8 cellular contexts compared by ENCODE assay signal in the genomic region with DNA sequence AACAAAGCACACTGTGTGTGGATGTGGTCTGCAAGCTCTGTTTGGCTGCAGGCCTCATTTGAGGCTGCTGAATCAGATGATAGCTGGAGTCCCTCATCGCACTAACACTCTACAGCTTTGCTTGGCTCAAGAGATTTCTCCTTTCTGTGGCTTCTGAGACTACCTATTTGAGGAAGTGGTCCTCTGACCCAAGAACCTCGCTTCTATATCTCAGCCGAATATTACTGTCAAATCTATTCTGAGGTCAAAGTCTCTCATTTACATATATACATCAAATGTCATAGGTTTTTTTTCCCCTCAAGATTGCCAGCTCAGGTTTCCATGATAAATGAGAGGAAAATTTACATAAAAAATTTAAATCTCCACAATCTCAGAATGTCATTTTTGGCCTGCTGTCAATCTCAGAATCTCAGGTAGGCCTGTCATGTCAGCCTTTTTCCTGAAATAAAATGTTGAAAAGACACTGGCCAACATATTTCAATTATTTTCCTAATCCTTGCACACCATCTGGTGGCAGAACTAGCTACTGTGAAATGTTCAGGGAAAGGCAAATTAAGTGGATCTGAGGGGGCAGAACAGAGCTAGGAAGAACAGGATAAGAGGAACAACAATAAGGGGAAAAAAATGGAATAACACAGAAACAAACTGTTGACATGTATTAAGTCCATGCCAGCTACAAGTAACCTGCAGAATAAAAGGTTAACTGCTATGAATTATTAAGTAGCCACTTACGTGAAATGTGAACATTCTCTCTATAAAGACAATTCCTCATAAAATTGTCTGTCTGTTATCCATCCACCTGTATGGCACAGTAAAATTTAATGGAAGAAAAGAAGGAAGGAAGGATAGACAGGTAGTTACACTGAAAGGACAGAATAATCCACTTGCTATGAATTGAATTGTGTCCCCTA. TPM values are rescaled to one million over a fixed set of nuclear protein-coding genes. Genes with fewer than 3 reads are reported as not detected.
A peak's percentile ranks its signal among the peaks of the same experiment; 100 is the strongest.
DNase-seq lines count a peak whose midpoint lies in the region; ATAC-seq and TF ChIP-seq lines count a peak whose summit lies in the region.

No MANE protein-coding gene starts in this region.

- 64 to 66% methylated on average over 4 of the region's 4 CpGs for WGBS in gastroesophageal sphincter (ENCODE audit: low coverage in 1 of 2), 2 donors

- H4K20me1 ChIP-seq in GM23338 (replicated peaks; ENCODE audit: insufficient read depth) (no peaks in the 10 kb centered on the region; the same call in 1 of the 2 replicates), Karpas-422 (ENCODE audit: insufficient read depth, low read depth, low read length) (no peaks in the 10 kb centered on the region)

- H3K9me2 ChIP-seq in GM23338 (ENCODE audit: insufficient read depth) (no peaks in the 10 kb centered on the region), Karpas-422 (replicated peaks; ENCODE audit: insufficient read depth, low read length) (no peaks in the 10 kb centered on the region)

- H3K27ac ChIP-seq in GM23338 (ENCODE audit: low read depth) (no peak overlapping the region), Karpas-422 (ENCODE audit: low read length) (peak overlapping the region; percentile 70), SJSA1 (peak overlapping the region; percentile 68; the same call in 1 of the 2 replicates), gastroesophageal sphincter (no peak overlapping the region)

- H3K36me3 Mint-ChIP-seq in GM23338 (ENCODE audit: low read depth): peaks cover 4% of the 10 kb centered on the region; the same call in 1 of the 3 replicates

- no peak for TF ChIP-seq EP300 in gastroesophageal sphincter (IDR thresholded peaks at IDR 0.05)

- H3K79me2 ChIP-seq in GM23338 (replicated peaks; ENCODE audit: insufficient read depth) (0 out of 2 replicates have a peak, but pooled peaks cover 12% of the 10 kb centered on the region), Karpas-422 (ENCODE audit: low read length) (no peaks in the 10 kb centered on the region)

- no peaks in the 10 kb centered on the region for H3K9me3 Mint-ChIP-seq in GM23338

- peak; percentile 28; the same call in 1 of the 3 replicates for ATAC-seq in GM23338
- ATAC-seq in gastroesophageal sphincter: no peak

- H3K4me1 Mint-ChIP-seq in GM23338: no peaks in the 10 kb centered on the region

- no peak for TF ChIP-seq POLR2A in gastroesophageal sphincter (IDR thresholded peaks at IDR 0.05)

- no peak overlapping the region for H3K27ac Mint-ChIP-seq in GM23338

- H3K4me2 ChIP-seq in GM23338: no peak overlapping the region
- H3K4me2 ChIP-seq in Karpas-422 (ENCODE audit: low read depth, low read length, poor library complexity, severe bottlenecking): peak overlapping the region; percentile 44

- H3K9me3 ChIP-seq in Karpas-422 (ENCODE audit: low read length) (no peaks in the 10 kb centered on the region), SJSA1 (replicated peaks) (no peaks in the 10 kb centered on the region), gastroesophageal sphincter (no peaks in the 10 kb centered on the region)

- H2AFZ ChIP-seq in GM23338 (no peak overlapping the region), Karpas-422 (ENCODE audit: low read length) (no peak overlapping the region)

- no peak overlapping the region for H3K4me3 Mint-ChIP-seq in GM23338

- DNase-seq in NCI-H510A treated with DMSO at 0.1 percent for 48 hours (lab: John Stamatoyannopoulos, UW): peak; percentile 47
- no peak for DNase-seq in NCI-H510A (lab: John Stamatoyannopoulos, UW)
- peak; percentile 24 for DNase-seq in GM23338 (ENCODE audit: low spot score)
- DNase-seq in Karpas-422: peak; percentile 93
- peak in 1 of 2 experiments; percentile 41 for DNase-seq in SJSA1 (ENCODE audit: low read depth in 1 of 2, low spot score in 2 of 2)
- DNase-seq in retinal pigment epithelial cell (ENCODE audit: low read depth): no peak
- no peak for DNase-seq in activated T-cell treated with anti-CD3 and anti-CD28 coated beads, Interleukin-2, amount 50 U/mL, for 48 hours

- H3F3A ChIP-seq in GM23338 (replicated peaks; ENCODE audit: low read depth): no peaks in the 10 kb centered on the region

- TF ChIP-seq CTCF in GM23338 (conservative IDR thresholded peaks at IDR 0.05; ENCODE audit: low read depth in 2 of 2) (peak; percentile 53 to 56), gastroesophageal sphincter (IDR thresholded peaks at IDR 0.05) (peak; percentile 43 to 75 (median 70)), retinal pigment epithelial cell (conservative IDR thresholded peaks at IDR 0.05; ENCODE audit: low read depth, low read length) (peak; percentile 71)

- no peak overlapping the region for H3K4me3 ChIP-seq in GM23338
- no peak overlapping the region for H3K4me3 ChIP-seq in Karpas-422 (ENCODE audit: low read length)
- H3K4me3 ChIP-seq in SJSA1: no peak overlapping the region
- no peak overlapping the region for H3K4me3 ChIP-seq in gastroesophageal sphincter
- H3K4me3 ChIP-seq in retinal pigment epithelial cell (ENCODE audit: low read length): no peak overlapping the region

- peaks cover 4% of the 10 kb centered on the region for H3K27me3 Mint-ChIP-seq in GM23338 (ENCODE audit: insufficient read depth, low read depth, poor library complexity)

- H3K36me3 ChIP-seq in GM23338 (ENCODE audit: insufficient read depth) (no peaks in the 10 kb centered on the region; the same call in 1 of the 2 replicates), Karpas-422 (ENCODE audit: insufficient read depth, low read length) (no peaks in the 10 kb centered on the region), SJSA1 (no peaks in the 10 kb centered on the region), gastroesophageal sphincter (no peaks in the 10 kb centered on the region)

- H3K4me1 ChIP-seq in GM23338 (ENCODE audit: insufficient read depth) (no peaks in the 10 kb centered on the region), Karpas-422 (ENCODE audit: low read length) (peaks cover 31% of the 10 kb centered on the region), SJSA1 (replicated peaks) (peaks cover 24% of the 10 kb centered on the region), gastroesophageal sphincter (no peaks in the 10 kb centered on the region)

- H3K27me3 ChIP-seq in GM23338 (ENCODE audit: insufficient read depth) (no peaks in the 10 kb centered on the region), Karpas-422 (ENCODE audit: low read length) (no peaks in the 10 kb centered on the region), SJSA1 (replicated peaks) (no peaks in the 10 kb centered on the region), gastroesophageal sphincter (no peaks in the 10 kb centered on the region)

- no peak overlapping the region for H3K9ac ChIP-seq in Karpas-422 (ENCODE audit: low read length)

TF ChIP-seq in GM23338, 12 proteins besides CTCF, POLR2A, EP300 and RAD21:
- TF ChIP-seq STAT1 (IDR thresholded peaks at IDR 0.05; ENCODE audit: unreplicated experiment) (no peak), POLR2AphosphoS5 (IDR thresholded peaks at IDR 0.05; ENCODE audit: low read depth) (no peak), EZH2 (IDR thresholded peaks at IDR 0.05; ENCODE audit: low read depth, unreplicated experiment) (no peak), ZNF114 (CRISPR knock-in tag; IDR thresholded peaks at IDR 0.05) (no peak), ZNF331 (CRISPR knock-in tag; IDR thresholded peaks at IDR 0.05; ENCODE audit: low read depth) (no peak), JUNB (IDR thresholded peaks at IDR 0.05; ENCODE audit: unreplicated experiment) (no peak), CREB1 (CRISPR knock-in tag; IDR thresholded peaks at IDR 0.05; ENCODE audit: low read depth) (no peak), NANOG (IDR thresholded peaks at IDR 0.05; ENCODE audit: borderline replicate concordance) (no peak)
- TF ChIP-seq, protein P1, sequence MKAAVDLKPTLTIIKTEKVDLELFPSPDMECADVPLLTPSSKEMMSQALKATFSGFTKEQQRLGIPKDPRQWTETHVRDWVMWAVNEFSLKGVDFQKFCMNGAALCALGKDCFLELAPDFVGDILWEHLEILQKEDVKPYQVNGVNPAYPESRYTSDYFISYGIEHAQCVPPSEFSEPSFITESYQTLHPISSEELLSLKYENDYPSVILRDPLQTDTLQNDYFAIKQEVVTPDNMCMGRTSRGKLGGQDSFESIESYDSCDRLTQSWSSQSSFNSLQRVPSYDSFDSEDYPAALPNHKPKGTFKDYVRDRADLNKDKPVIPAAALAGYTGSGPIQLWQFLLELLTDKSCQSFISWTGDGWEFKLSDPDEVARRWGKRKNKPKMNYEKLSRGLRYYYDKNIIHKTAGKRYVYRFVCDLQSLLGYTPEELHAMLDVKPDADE (IDR thresholded peaks at IDR 0.05): no peak

RNA-seq across cellular contexts. Expression of a gene that starts 39.3 kb away (rescaled TPM):
- 25.5 and 26.2 TPM in 2 replicates for total RNA-seq in GM23338 (2014; rRNA removed; shearing (Covaris generic))
- 7.3 and 8.8 TPM in 2 replicates for polyA plus RNA-seq in GM23338 (2016; fragmentation: Nextera tagmentation; extraction: Ambion mirVana)
- 2.3 TPM in 1 of 2 replicates, not detected in the other for total RNA-seq in Karpas-422 (2014; rRNA removed; shearing (Covaris generic); ENCODE audit: low replicate concordance)
- total RNA-seq in SJSA1 (2014; rRNA removed; shearing (Covaris generic)): 6.4 and 7.2 TPM in 2 replicates
- total RNA-seq in gastroesophageal sphincter: 1 to 10 TPM in 1 of 4 donors, under 1 TPM in 2, not detected in 1; 0.23 to 4.6 (median 0.54) TPM

Comparison
In these comparisons a context has a peak if more than half of its experiments do, and no peak if none do; other contexts are left out.
1. DNase-seq: peak in NCI-H510A treated with DMSO at 0.1 percent for 48 hours (single experiment), GM23338 (single experiment) and Karpas-422 (single experiment); none in NCI-H510A (single experiment), retinal pigment epithelial cell (single experiment) and activated T-cell treated with anti-CD3 and anti-CD28 coated beads, Interleukin-2, amount 50 U/mL, for 48 hours (0 of 2).
2. H3K27ac ChIP-seq: peak in Karpas-422 (single experiment) and SJSA1 (single experiment); none in GM23338 (single experiment) and gastroesophageal sphincter (0 of 4).
3. Peak in every context shown above with its lines, with median percentiles within 50 percentile points of each other: CTCF ChIP-seq.